In the genomic region with DNA sequence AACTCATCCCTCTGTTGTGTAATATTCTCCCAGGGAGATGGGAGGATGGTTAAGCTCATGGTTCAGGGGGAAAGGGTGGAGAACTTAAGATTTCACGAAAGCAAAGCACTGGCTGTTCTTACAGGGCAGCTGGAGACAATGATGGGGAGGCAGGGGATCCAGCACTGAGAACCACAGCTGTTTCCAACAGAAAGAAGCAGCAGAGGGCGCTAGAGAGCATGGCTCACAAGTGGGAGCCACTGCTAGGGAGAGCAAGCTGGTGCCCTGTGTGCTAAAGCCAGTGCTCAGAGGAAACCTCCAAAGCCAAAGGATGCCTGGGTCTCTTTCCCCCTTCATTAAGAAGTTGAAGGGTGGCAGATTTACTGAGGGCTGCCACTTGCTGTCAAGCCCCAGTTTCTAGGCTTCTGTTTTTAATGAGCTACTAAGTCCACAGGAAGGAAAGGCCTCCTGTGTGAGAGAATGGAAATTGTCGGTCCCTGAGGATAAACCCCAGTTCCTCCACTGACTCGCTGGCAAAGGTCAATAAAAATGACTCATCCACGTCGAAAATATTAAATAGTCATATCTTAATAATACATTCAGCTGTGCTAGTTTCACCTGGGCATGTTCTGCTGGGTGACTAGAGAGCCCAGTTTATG, we compare ENCODE assay signal across 10 cellular contexts.
DNase-seq lines count a peak whose midpoint lies in the region; FAIRE-seq and TF ChIP-seq lines count a peak whose summit lies in the region.
"Had no signal": no experiment of that assay in that cellular context is flagged by ENCODE, and none has a peak within 500 bp of the region (broad histone marks: within the 10 kb centered on the region; RNA-seq: fewer than 3 reads in every experiment).

No MANE protein-coding gene starts in this region.

- H4K20me1 ChIP-seq in astrocyte (ENCODE audit: insufficient read depth, low read length): no peaks in the 10 kb centered on the region
- H4K20me1 ChIP-seq: BLaER1 treated with 17β-estradiol and CSF1 and Interleukin-3, amounts not matched to agents 10 nM and 100 nM had no signal

- no peak for FAIRE-seq in astrocyte (lab: Jason Lieb, UNC)

- no peaks in the 10 kb centered on the region for H3K36me3 ChIP-seq in astrocyte (ENCODE audit: insufficient read depth, low read length)
- H3K36me3 ChIP-seq: BLaER1 treated with 17β-estradiol and CSF1 and Interleukin-3, amounts not matched to agents 10 nM and 100 nM had no signal

- H3K4me2 ChIP-seq in astrocyte (ENCODE audit: low read length): no peak overlapping the region

- no peak overlapping the region for H3K27ac Mint-ChIP-seq in astrocyte (ENCODE audit: unreplicated experiment)
- H3K27ac Mint-ChIP-seq: effector memory CD8-positive, alpha-beta T cell had no signal

- H3K9me3 ChIP-seq in astrocyte (ENCODE audit: insufficient read depth, low read depth, low read length): no peaks in the 10 kb centered on the region
- H3K9me3 ChIP-seq: BLaER1 treated with 17β-estradiol and CSF1 and Interleukin-3, amounts not matched to agents 10 nM and 100 nM had no signal

- no peak overlapping the region for H3K4me3 Mint-ChIP-seq in astrocyte (ENCODE audit: unreplicated experiment)
- H3K4me3 Mint-ChIP-seq: effector memory CD8-positive, alpha-beta T cell had no signal

- H3K27ac ChIP-seq in astrocyte (ENCODE audit: low read depth, low read length): no peak overlapping the region
- H3K27ac ChIP-seq: BLaER1 treated with 17β-estradiol and CSF1 and Interleukin-3, amounts not matched to agents 10 nM and 100 nM had no signal

- no peaks in the 10 kb centered on the region for H3K4me1 Mint-ChIP-seq in astrocyte (ENCODE audit: low read depth, unreplicated experiment)

- no peak overlapping the region for H2AFZ ChIP-seq in astrocyte (ENCODE audit: low read depth, low read length)

- H3K9me3 Mint-ChIP-seq in astrocyte (ENCODE audit: unreplicated experiment): peaks cover 2% of the 10 kb centered on the region
- H3K9me3 Mint-ChIP-seq: effector memory CD8-positive, alpha-beta T cell had no signal

- H3K27me3 Mint-ChIP-seq in astrocyte (ENCODE audit: low read depth, unreplicated experiment): peaks cover 11% of the 10 kb centered on the region

- H3K79me2 ChIP-seq in astrocyte (ENCODE audit: insufficient read depth, low read length): no peaks in the 10 kb centered on the region

- no peak overlapping the region for H3K9ac ChIP-seq in astrocyte (ENCODE audit: low read length)
- H3K9ac ChIP-seq: BLaER1 treated with 17β-estradiol and CSF1 and Interleukin-3, amounts not matched to agents 10 nM and 100 nM had no signal

- no peak overlapping the region for H3K4me3 ChIP-seq in astrocyte (ENCODE audit: insufficient read depth, low read depth, low read length)
- H3K4me3 ChIP-seq: BLaER1 treated with 17β-estradiol and CSF1 and Interleukin-3, amounts not matched to agents 10 nM and 100 nM had no signal

- H3K4me1 ChIP-seq in astrocyte (ENCODE audit: insufficient read depth, low read length): no peaks in the 10 kb centered on the region

- H3K27me3 ChIP-seq in astrocyte (ENCODE audit: insufficient read depth, low read length): no peaks in the 10 kb centered on the region
- H3K27me3 ChIP-seq: BLaER1 treated with 17β-estradiol and CSF1 and Interleukin-3, amounts not matched to agents 10 nM and 100 nM had no signal

- TF ChIP-seq CTCF in astrocyte (IDR thresholded peaks at IDR 0.05; ENCODE audit: insufficient read depth, low read depth, low read length): peak; percentile 56

- no peaks in the 10 kb centered on the region for H3K36me3 Mint-ChIP-seq in astrocyte (ENCODE audit: low read depth, unreplicated experiment)

- DNase-seq in NCI-H146 (lab: John Stamatoyannopoulos, UW) (peak; percentile 56), NCI-H146 treated with DMSO at 0.1 percent for 48 hours (lab: John Stamatoyannopoulos, UW; ENCODE audit: unreplicated experiment) (no peak), HK-2 (ENCODE audit: unreplicated experiment) (peak; percentile 78), RPMI7951 (ENCODE audit: low read depth) (peak; percentile 59), astrocyte (ENCODE audit: low read depth) (no peak), iPS DF 4.7 (ENCODE audit: extremely low read depth, low spot score) (peak; percentile 72), NCI-H510A treated with DMSO at 0.1 percent for 48 hours (lab: John Stamatoyannopoulos, UW) (no peak)
- DNase-seq in stimulated activated CD4-positive, alpha-beta T cell treated with anti-CD3 and anti-CD28 coated beads, Interleukin-15, amount 100 ng/mL, for 48 hours (ENCODE audit: low read depth in 2 of 2): peak; percentile 29 to 43

Comparison
In these comparisons a context has a peak if more than half of its experiments do, and no peak if none do; other contexts are left out.
1. DNase-seq: peak in NCI-H146 (single experiment), HK-2 (single experiment), RPMI7951 (single experiment), iPS DF 4.7 (single experiment) and stimulated activated CD4-positive, alpha-beta T cell treated with anti-CD3 and anti-CD28 coated beads, Interleukin-15, amount 100 ng/mL, for 48 hours (2 of 2); none in NCI-H146 treated with DMSO at 0.1 percent for 48 hours (single experiment), astrocyte (single experiment) and NCI-H510A treated with DMSO at 0.1 percent for 48 hours (single experiment).